In the genomic region with DNA sequence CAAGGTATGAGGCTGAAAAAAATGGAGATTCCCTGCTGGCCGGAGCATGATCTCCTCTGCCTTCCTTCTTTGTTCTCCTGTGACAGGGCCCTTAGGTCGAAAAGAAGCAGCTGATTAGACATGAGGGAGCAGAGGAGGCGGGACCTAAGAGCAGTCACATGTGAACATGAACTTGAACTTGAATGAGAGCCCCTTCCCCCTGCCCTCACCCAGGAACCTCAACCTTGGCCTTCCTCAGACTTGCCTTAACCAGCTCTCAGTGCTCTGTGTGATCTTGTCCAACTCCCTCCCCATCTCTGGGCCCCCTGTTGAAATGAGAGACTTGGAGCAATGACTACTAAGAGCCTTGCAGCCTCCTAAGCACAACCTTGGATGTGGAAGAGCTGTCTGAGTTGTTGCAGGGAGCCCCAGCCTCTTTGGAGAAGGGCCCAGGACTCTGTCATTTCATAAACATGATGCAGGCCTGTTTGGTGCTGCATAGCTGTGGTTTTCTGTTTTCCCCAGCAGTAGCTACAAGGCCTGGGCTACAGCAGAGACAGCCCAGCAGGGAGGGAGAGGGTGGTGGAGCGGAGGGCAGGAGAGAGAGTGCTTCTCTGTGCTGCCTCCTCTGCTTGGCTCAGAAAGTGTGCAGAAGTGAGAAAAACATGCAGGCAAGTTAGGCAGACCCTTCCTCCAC, we compare ENCODE assay signal across 10 cellular contexts.
DNase-seq lines count a peak whose midpoint lies in the region; ATAC-seq and TF ChIP-seq lines count a peak whose summit lies in the region.
"Had no signal": no experiment of that assay in that cellular context is flagged by ENCODE, and none has a peak within 500 bp of the region (broad histone marks: within the 10 kb centered on the region; RNA-seq: fewer than 3 reads in every experiment).

No MANE protein-coding gene starts in this region.

- H3K4me1 Mint-ChIP-seq in CD8-positive, alpha-beta memory T cell, result peaks cover 0 to 13% (median 0%) of the 10 kb centered on the region in 3 donors

- CTCF ChIA-PET in BJ (lab: Yijun Ruan, JAX) (interaction anchor here (0.6 to 1.2 kb wide), 8 partner anchors 9 to 258 kb away, joined by 3 to 9 read pairs (median 3); no protein-coding TSS in a partner anchor), SK-N-SH (lab: Yijun Ruan, JAX) (no interaction called here)
- CTCF ChIA-PET in CD8-positive, alpha-beta memory T cell (lab: Charles Lee), result interaction anchor here (1.2 to 2.0 kb wide), 3 partner anchors 9 to 11 kb away, joined by 3 to 5 read pairs (median 4); no protein-coding TSS in a partner anchor

- 63% methylated on average over 4 of the region's 4 CpGs for WGBS in SK-N-SH (ENCODE audit: low lambda C conversion rate)

- H3K4me2 ChIP-seq in SK-N-SH, result peak overlapping the region; percentile 49; the same call in 1 of the 2 replicates

- H3K4me3 Mint-ChIP-seq in CD8-positive, alpha-beta memory T cell, result no peak overlapping the region

- no peaks in the 10 kb centered on the region for H3K36me3 Mint-ChIP-seq in CD8-positive, alpha-beta memory T cell

- H3K79me2 ChIP-seq in SK-N-SH (ENCODE audit: insufficient read depth), result no peaks in the 10 kb centered on the region

- H3K9me3 Mint-ChIP-seq in CD8-positive, alpha-beta memory T cell, result peaks cover 0 to 4% (median 0%) of the 10 kb centered on the region in 5 donors

- peak overlapping the region in 2 of 8 donors; percentile 35 to 83 for H3K27ac Mint-ChIP-seq in CD8-positive, alpha-beta memory T cell

- peak; percentile 93 for DNase-seq in BJ (ENCODE audit: low read depth)
- DNase-seq in SK-N-SH, result no peak
- peak; percentile 33 for DNase-seq in globus pallidus (ENCODE audit: low spot score)
- peak in 6 of 10 donors; percentile 14 to 83 (median 49) for DNase-seq in posterior cingulate gyrus
- DNase-seq in CD8-positive, alpha-beta memory T cell, result no peak
- no peak for DNase-seq in T-helper 1 cell
- no peak for DNase-seq in activated CD8-positive, alpha-beta memory T cell treated with anti-CD3 and anti-CD28 coated beads for 24 hours
- DNase-seq: DMS153 had no signal

- peaks cover 16 to 38% of the 10 kb centered on the region in 2 experiments; a peak in 3 of 4 replicates for H3K4me1 ChIP-seq in SK-N-SH (ENCODE audit: control insufficient read depth in 1 of 2, insufficient read depth in 2 of 2, low read depth in 1 of 2, low read length in 1 of 2)
- peaks cover 9% of the 10 kb centered on the region for H3K4me1 ChIP-seq in CD8-positive, alpha-beta memory T cell (ENCODE audit: insufficient read depth, low read length)
- H3K4me1 ChIP-seq: HAP-1 had no signal

- TF ChIP-seq CTCF in BJ (IDR thresholded peaks at IDR 0.05; ENCODE audit: insufficient read depth, low read depth, low read length), result peak; percentile 33; the same call in 1 of the 2 replicates
- peak; percentile 34; the same call in 1 of the 2 replicates for TF ChIP-seq CTCF in SK-N-SH (IDR thresholded peaks at IDR 0.05)

- H4K20me1 ChIP-seq in SK-N-SH (ENCODE audit: insufficient read depth), result no peaks in the 10 kb centered on the region

- H3K27ac ChIP-seq in SK-N-SH (ENCODE audit: low read depth in 2 of 2, low read length in 1 of 2), result peak overlapping the region; percentile 55 to 86
- H3K27ac ChIP-seq in CD8-positive, alpha-beta memory T cell (ENCODE audit: low read depth, low read length), result no peak overlapping the region

- POLR2A ChIA-PET in BJ (lab: Charles Lee) (interaction anchor here (0.5 kb wide), 2 partner anchors 59 to 505 kb away, joined by 3 to 5 read pairs; no protein-coding TSS in a partner anchor), SK-N-SH (lab: Yijun Ruan, JAX) (no interaction called here)
- POLR2A ChIA-PET in CD8-positive, alpha-beta memory T cell (lab: Charles Lee), result no interaction called here

- H3K9me2 ChIP-seq in SK-N-SH, result no peaks in the 10 kb centered on the region

- no peak for TF ChIP-seq RAD21 in SK-N-SH (IDR thresholded peaks at IDR 0.05; ENCODE audit: low read length)

- TF ChIP-seq EP300 in SK-N-SH (IDR thresholded peaks at IDR 0.05; ENCODE audit: borderline replicate concordance in 1 of 2, low read depth in 1 of 2, low read length in 1 of 2), result peak; percentile 13 to 83; a peak in 3 of 4 replicates

- H3K36me3 ChIP-seq in BJ (ENCODE audit: control insufficient read depth, insufficient read depth, low read length) (no peaks in the 10 kb centered on the region), SK-N-SH (replicated peaks in 1 of 2; ENCODE audit: control insufficient read depth in 1 of 2, insufficient read depth in 2 of 2, low read length in 1 of 2) (no peaks in the 10 kb centered on the region)
- H3K36me3 ChIP-seq in CD8-positive, alpha-beta memory T cell (ENCODE audit: insufficient read depth, low read length), result no peaks in the 10 kb centered on the region
- H3K36me3 ChIP-seq: HAP-1 had no signal

- peaks cover 9% of the 10 kb centered on the region for H3F3A ChIP-seq in SK-N-SH (replicated peaks; ENCODE audit: insufficient read depth)

- no peaks in the 10 kb centered on the region; the same call in 1 of the 2 replicates for H3K27me3 ChIP-seq in BJ (ENCODE audit: control insufficient read depth, insufficient read depth, low read length)
- no peaks in the 10 kb centered on the region for H3K27me3 ChIP-seq in SK-N-SH (ENCODE audit: insufficient read depth)
- no peaks in the 10 kb centered on the region for H3K27me3 ChIP-seq in CD8-positive, alpha-beta memory T cell (ENCODE audit: insufficient read depth, low read length, poor library complexity, severe bottlenecking)

- intact Hi-C loops in posterior cingulate gyrus (cut with DNase I), result no loop called here

- no peaks in the 10 kb centered on the region for H3K27me3 Mint-ChIP-seq in CD8-positive, alpha-beta memory T cell

- no peak overlapping the region for H3K4me3 ChIP-seq in BJ (ENCODE audit: low read depth, low read length)
- no peak overlapping the region for H3K4me3 ChIP-seq in SK-N-SH (ENCODE audit: low read depth in 2 of 2, low read length in 1 of 2)
- H3K4me3 ChIP-seq in CD8-positive, alpha-beta memory T cell (ENCODE audit: low read length), result no peak overlapping the region
- H3K4me3 ChIP-seq: HAP-1 had no signal

- H3K9me3 ChIP-seq in SK-N-SH, result no peaks in the 10 kb centered on the region
- no peaks in the 10 kb centered on the region for H3K9me3 ChIP-seq in CD8-positive, alpha-beta memory T cell (ENCODE audit: low read length)
- H3K9me3 ChIP-seq: HAP-1 had no signal

- H2AFZ ChIP-seq in SK-N-SH (ENCODE audit: low read depth), result 0 out of 2 replicates have a peak overlapping the region, but pooled peaks have one; percentile 46

- ATAC-seq in GM21576 (IDR thresholded peaks at IDR 0.05; ENCODE audit: unreplicated experiment), result no peak

- no peak overlapping the region; the same call in 1 of the 2 replicates for H3K9ac ChIP-seq in SK-N-SH

TF ChIP-seq in SK-N-SH, 30 proteins besides CTCF, POLR2A, EP300 and RAD21:
- TF ChIP-seq TCF12 (IDR thresholded peaks at IDR 0.05) (peak; percentile 98), TAF1 (IDR thresholded peaks at IDR 0.05; ENCODE audit: borderline replicate concordance, low read depth, low read length) (peak; percentile 34; the same call in 1 of the 2 replicates), NRF1 (IDR thresholded peaks at IDR 0.05; ENCODE audit: low read depth, low read length) (no peak), SMC3 (IDR thresholded peaks at IDR 0.05; ENCODE audit: low read depth, low read length) (peak; percentile 35), FOSL2 (IDR thresholded peaks at IDR 0.05; ENCODE audit: borderline replicate concordance, low read depth) (peak; percentile 58; the same call in 1 of the 2 replicates), RFX5 (IDR thresholded peaks at IDR 0.05; ENCODE audit: low read length) (no peak), NFIC (IDR thresholded peaks at IDR 0.05; ENCODE audit: borderline replicate concordance) (peak; percentile 84), YY1 (IDR thresholded peaks at IDR 0.05; ENCODE audit: low read depth) (no peak), POLR2AphosphoS5 (IDR thresholded peaks at IDR 0.05; ENCODE audit: low read depth, low read length) (peak; percentile 75), TEAD4 (IDR thresholded peaks at IDR 0.05; ENCODE audit: borderline replicate concordance, insufficient read depth) (peak; percentile 82; the same call in 1 of the 2 replicates), SIN3A (IDR thresholded peaks at IDR 0.05; ENCODE audit: borderline replicate concordance, low read depth, low read length) (peak; percentile 72; the same call in 1 of the 2 replicates), FOXM1 (IDR thresholded peaks at IDR 0.05; ENCODE audit: low read depth) (no peak), CHD2 (IDR thresholded peaks at IDR 0.05; ENCODE audit: low read length, partially characterized antibody) (no peak), RXRA (IDR thresholded peaks at IDR 0.05; ENCODE audit: borderline replicate concordance, low read depth) (0 out of 2 replicates have a peak, but pooled peaks have one; percentile 39)
- TF ChIP-seq, protein P1, sequence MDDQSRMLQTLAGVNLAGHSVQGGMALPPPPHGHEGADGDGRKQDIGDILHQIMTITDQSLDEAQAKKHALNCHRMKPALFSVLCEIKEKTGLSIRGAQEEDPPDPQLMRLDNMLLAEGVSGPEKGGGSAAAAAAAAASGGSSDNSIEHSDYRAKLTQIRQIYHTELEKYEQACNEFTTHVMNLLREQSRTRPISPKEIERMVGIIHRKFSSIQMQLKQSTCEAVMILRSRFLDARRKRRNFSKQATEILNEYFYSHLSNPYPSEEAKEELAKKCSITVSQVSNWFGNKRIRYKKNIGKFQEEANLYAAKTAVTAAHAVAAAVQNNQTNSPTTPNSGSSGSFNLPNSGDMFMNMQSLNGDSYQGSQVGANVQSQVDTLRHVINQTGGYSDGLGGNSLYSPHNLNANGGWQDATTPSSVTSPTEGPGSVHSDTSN (IDR thresholded peaks at IDR 0.05), result peak; percentile 94

Comparison
In these comparisons a context has a peak if more than half of its experiments do, and no peak if none do; other contexts are left out.
1. DNase-seq: peak in BJ (single experiment), globus pallidus (single experiment) and posterior cingulate gyrus (6 of 10); none in SK-N-SH (single experiment), CD8-positive, alpha-beta memory T cell (0 of 5), T-helper 1 cell (0 of 5) and activated CD8-positive, alpha-beta memory T cell treated with anti-CD3 and anti-CD28 coated beads for 24 hours (single experiment).